Comparison of ENCODE assay signal across 1 cellular context in genomic region chr10:98030093-98030821, GRCh38.
TF ChIP-seq lines count a peak whose summit lies in the region.

A gene with protein sequence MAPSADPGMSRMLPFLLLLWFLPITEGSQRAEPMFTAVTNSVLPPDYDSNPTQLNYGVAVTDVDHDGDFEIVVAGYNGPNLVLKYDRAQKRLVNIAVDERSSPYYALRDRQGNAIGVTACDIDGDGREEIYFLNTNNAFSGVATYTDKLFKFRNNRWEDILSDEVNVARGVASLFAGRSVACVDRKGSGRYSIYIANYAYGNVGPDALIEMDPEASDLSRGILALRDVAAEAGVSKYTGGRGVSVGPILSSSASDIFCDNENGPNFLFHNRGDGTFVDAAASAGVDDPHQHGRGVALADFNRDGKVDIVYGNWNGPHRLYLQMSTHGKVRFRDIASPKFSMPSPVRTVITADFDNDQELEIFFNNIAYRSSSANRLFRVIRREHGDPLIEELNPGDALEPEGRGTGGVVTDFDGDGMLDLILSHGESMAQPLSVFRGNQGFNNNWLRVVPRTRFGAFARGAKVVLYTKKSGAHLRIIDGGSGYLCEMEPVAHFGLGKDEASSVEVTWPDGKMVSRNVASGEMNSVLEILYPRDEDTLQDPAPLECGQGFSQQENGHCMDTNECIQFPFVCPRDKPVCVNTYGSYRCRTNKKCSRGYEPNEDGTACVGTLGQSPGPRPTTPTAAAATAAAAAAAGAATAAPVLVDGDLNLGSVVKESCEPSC (minus strand): TSS chr10:98030621. CDS start chr10:98030472, 149 bp downstream.

TF ChIP-seq in H1, 55 proteins besides CTCF, POLR2A, EP300 and RAD21 (continued from another document):
- TF ChIP-seq POLR2AphosphoS5 (IDR thresholded peaks at IDR 0.05; ENCODE audit: low read depth, low read length) = 0 out of 2 replicates have a peak, but pooled peaks have one; percentile 54
- TF ChIP-seq JUND (IDR thresholded peaks at IDR 0.05; ENCODE audit: low read length) = no peak
- TF ChIP-seq HDAC2 (IDR thresholded peaks at IDR 0.05; ENCODE audit: borderline replicate concordance in 1 of 2, low read depth in 2 of 2, low read length in 2 of 2) = 0 out of 4 replicates have a peak, but pooled peaks of 1 of the 2 experiments have one; percentile 22
- TF ChIP-seq SIRT6 (IDR thresholded peaks at IDR 0.05; ENCODE audit: low read length) = no peak
- peak; percentile 62; the same call in 1 of the 2 replicates for TF ChIP-seq PHF8 (conservative IDR thresholded peaks at IDR 0.05; ENCODE audit: low read depth, low read length)
- no peak for TF ChIP-seq RNF2 (IDR thresholded peaks at IDR 0.05; ENCODE audit: borderline replicate concordance, low read depth, low read length, missing control alignments, poor library complexity, severe bottlenecking)
